ENCODE assay signal across 19 cellular contexts in genomic region chr4:5452156-5452555, GRCh38.
DNase-seq lines count a peak whose midpoint lies in the region; ATAC-seq and TF ChIP-seq lines count a peak whose summit lies in the region.
"Had no signal": no experiment of that assay in that cellular context is flagged by ENCODE, and none has a peak within 500 bp of the region (broad histone marks: within the 10 kb centered on the region; RNA-seq: fewer than 3 reads in every experiment).

No MANE protein-coding gene starts in this region.

- ATAC-seq in activated CD8-positive, alpha-beta memory T cell treated with anti-CD3 and anti-CD28 coated beads, Interleukin-2, amount 10 ng/mL, durations not matched to agents 7 days and 5 days = no peak
- ATAC-seq: CD8-positive, alpha-beta T cell; GM23338; HCT116 had no signal

- H3K4me2 ChIP-seq in mammary epithelial cell (ENCODE audit: insufficient read depth, low read depth, low read length) = no peak overlapping the region
- H3K4me2 ChIP-seq: BLaER1 treated with 17β-estradiol and CSF1 and Interleukin-3, amounts not matched to agents 10 nM and 100 nM; GM23338 had no signal

- H3K4me3 Mint-ChIP-seq in activated CD8-positive, alpha-beta memory T cell treated with anti-CD3 and anti-CD28 coated beads, Interleukin-2, amount 10 ng/mL, durations not matched to agents 7 days and 5 days = no peak overlapping the region
- H3K4me3 Mint-ChIP-seq in type B pancreatic cell = no peak overlapping the region
- H3K4me3 Mint-ChIP-seq: B cell; CD8-positive, alpha-beta T cell; GM23338; HFFc6 had no signal

- H3K4me1 ChIP-seq in mammary epithelial cell (ENCODE audit: insufficient read depth, low read length) = no peaks in the 10 kb centered on the region

- no peaks in the 10 kb centered on the region for H3K79me2 ChIP-seq in mammary epithelial cell (ENCODE audit: insufficient read depth, low read length)

- no peak overlapping the region for H3K27ac Mint-ChIP-seq in activated CD8-positive, alpha-beta memory T cell treated with anti-CD3 and anti-CD28 coated beads, Interleukin-2, amount 10 ng/mL, durations not matched to agents 7 days and 5 days
- no peak overlapping the region for H3K27ac Mint-ChIP-seq in type B pancreatic cell
- H3K27ac Mint-ChIP-seq: B cell; CD8-positive, alpha-beta T cell; GM23338; HFFc6 had no signal

- no peak overlapping the region for H2AFZ ChIP-seq in mammary epithelial cell (ENCODE audit: low read depth, low read length)
- H2AFZ ChIP-seq: GM23338 had no signal

- intact Hi-C loops in mammary epithelial cell (cut with micrococcal nuclease) = no loop called here

- H3K9ac ChIP-seq in mammary epithelial cell (ENCODE audit: insufficient read depth, low read length) = no peak overlapping the region
- H3K9ac ChIP-seq: BLaER1 treated with 17β-estradiol and CSF1 and Interleukin-3, amounts not matched to agents 10 nM and 100 nM had no signal

- H3K36me3 ChIP-seq in mammary epithelial cell (ENCODE audit: insufficient read depth, low read length) = no peaks in the 10 kb centered on the region
- H3K36me3 ChIP-seq: BLaER1 treated with 17β-estradiol and CSF1 and Interleukin-3, amounts not matched to agents 10 nM and 100 nM had no signal

- CTCF ChIA-PET in activated CD8-positive, alpha-beta memory T cell treated with anti-CD3 and anti-CD28 coated beads, Interleukin-2, amount 10 ng/mL, durations not matched to agents 7 days and 5 days (lab: Charles Lee) = no interaction called here
- CTCF ChIA-PET in mammary epithelial cell (lab: Charles Lee; ENCODE audit: low non-redundant PET) = no interaction called here

- H3K9me3 Mint-ChIP-seq in activated CD8-positive, alpha-beta memory T cell treated with anti-CD3 and anti-CD28 coated beads, Interleukin-2, amount 10 ng/mL, durations not matched to agents 7 days and 5 days (ENCODE audit: low read depth) = no peaks in the 10 kb centered on the region
- no peaks in the 10 kb centered on the region for H3K9me3 Mint-ChIP-seq in type B pancreatic cell
- H3K9me3 Mint-ChIP-seq: CD8-positive, alpha-beta T cell; GM23338 had no signal

- TF ChIP-seq CTCF in type B pancreatic cell (conservative IDR thresholded peaks at IDR 0.05) = no peak
- TF ChIP-seq CTCF in mammary epithelial cell (conservative IDR thresholded peaks at IDR 0.05 in 1 of 2, IDR thresholded peaks at IDR 0.05 in 1 of 2; ENCODE audit: extremely low read depth in 1 of 2, insufficient read depth in 1 of 2, low read depth in 1 of 2, low read length in 2 of 2) = no peak

- H3K4me1 Mint-ChIP-seq in activated CD8-positive, alpha-beta memory T cell treated with anti-CD3 and anti-CD28 coated beads, Interleukin-2, amount 10 ng/mL, durations not matched to agents 7 days and 5 days = no peaks in the 10 kb centered on the region
- peaks cover 5% of the 10 kb centered on the region for H3K4me1 Mint-ChIP-seq in type B pancreatic cell (ENCODE audit: unreplicated experiment)
- H3K4me1 Mint-ChIP-seq: B cell, GM23338 had no signal

- H3K27me3 ChIP-seq in mammary epithelial cell (ENCODE audit: insufficient read depth, low read length) = no peaks in the 10 kb centered on the region
- H3K27me3 ChIP-seq: BLaER1 treated with 17β-estradiol and CSF1 and Interleukin-3, amounts not matched to agents 10 nM and 100 nM had no signal

- in situ Hi-C loops in mammary epithelial cell (cut with MboI; ENCODE audit: low sequenced_read_pairs in 2 of 2) = no loop called here

- peak; percentile 20 for DNase-seq in activated CD8-positive, alpha-beta memory T cell treated with anti-CD3 and anti-CD28 coated beads, Interleukin-2, amount 50 U/mL, for 48 hours
- no peak for DNase-seq in activated CD8-positive, alpha-beta memory T cell treated with anti-CD3 and anti-CD28 coated beads, Interleukin-2, amount 10 ng/mL, durations not matched to agents 7 days and 5 days
- DNase-seq in islet precursor cell (peak; percentile 30), type B pancreatic cell (ENCODE audit: extremely low spot score, unreplicated experiment) (peak; percentile 27), activated gamma-delta T cell treated with Interleukin-2 at 50 U/mL for 16 hours (no peak), mammary epithelial cell (no peak), AG08396 (ENCODE audit: low spot score) (no peak)
- DNase-seq: 8988T, Calu3, DMS79 treated with DMSO at 0.1 percent for 48 hours, GF-D8, H7, HFFc6 had no signal

- H4K20me1 ChIP-seq in mammary epithelial cell (ENCODE audit: insufficient read depth, low read length) = no peaks in the 10 kb centered on the region
- H4K20me1 ChIP-seq: BLaER1 treated with 17β-estradiol and CSF1 and Interleukin-3, amounts not matched to agents 10 nM and 100 nM had no signal

- H3K4me3 ChIP-seq in mammary epithelial cell (replicated peaks in 1 of 3; ENCODE audit: insufficient read depth in 1 of 3, low read depth in 2 of 3, low read length in 3 of 3) = no peak overlapping the region
- H3K4me3 ChIP-seq: BLaER1 treated with 17β-estradiol and CSF1 and Interleukin-3, amounts not matched to agents 10 nM and 100 nM; GM23338 had no signal

- no peak overlapping the region for H3K27ac ChIP-seq in mammary epithelial cell (ENCODE audit: insufficient read depth, low read depth, low read length)
- H3K27ac ChIP-seq: BLaER1 treated with 17β-estradiol and CSF1 and Interleukin-3, amounts not matched to agents 10 nM and 100 nM; HL-60 had no signal

- H3K27me3 Mint-ChIP-seq in activated CD8-positive, alpha-beta memory T cell treated with anti-CD3 and anti-CD28 coated beads, Interleukin-2, amount 10 ng/mL, durations not matched to agents 7 days and 5 days = no peaks in the 10 kb centered on the region
- H3K27me3 Mint-ChIP-seq in type B pancreatic cell = peaks cover 7% of the 10 kb centered on the region
- H3K27me3 Mint-ChIP-seq: B cell had no signal

- no peaks in the 10 kb centered on the region for H3K36me3 Mint-ChIP-seq in activated CD8-positive, alpha-beta memory T cell treated with anti-CD3 and anti-CD28 coated beads, Interleukin-2, amount 10 ng/mL, durations not matched to agents 7 days and 5 days
- H3K36me3 Mint-ChIP-seq in type B pancreatic cell = no peaks in the 10 kb centered on the region
- H3K36me3 Mint-ChIP-seq: CD8-positive, alpha-beta T cell had no signal

- dilution Hi-C loops in mammary epithelial cell (cut with HindIII; ENCODE audit: low sequenced_read_pairs) = no loop called here

- no TSS peak for BruUV-seq in mammary epithelial cell (replicated peaks; lab: Mats Ljungman, UMichigan)

- WGBS in mammary epithelial cell (ENCODE audit: low coverage, missing lambda C conversion rate) = 67% methylated on average over 7 of the region's 7 CpGs

- no peaks in the 10 kb centered on the region for H3K9me3 ChIP-seq in mammary epithelial cell (replicated peaks; ENCODE audit: insufficient read depth, low read length)
- H3K9me3 ChIP-seq: BLaER1 treated with 17β-estradiol and CSF1 and Interleukin-3, amounts not matched to agents 10 nM and 100 nM had no signal

Comparison
In these comparisons a context has a peak if more than half of its experiments do, and no peak if none do; other contexts are left out.
1. DNase-seq: peak in activated CD8-positive, alpha-beta memory T cell treated with anti-CD3 and anti-CD28 coated beads, Interleukin-2, amount 50 U/mL, for 48 hours (single experiment), islet precursor cell (single experiment) and type B pancreatic cell (single experiment); none in activated CD8-positive, alpha-beta memory T cell treated with anti-CD3 and anti-CD28 coated beads, Interleukin-2, amount 10 ng/mL, durations not matched to agents 7 days and 5 days (single experiment), activated gamma-delta T cell treated with Interleukin-2 at 50 U/mL for 16 hours (single experiment), mammary epithelial cell (single experiment) and AG08396 (single experiment).